ENCODE assay signal across 12 cellular contexts in the genomic region with DNA sequence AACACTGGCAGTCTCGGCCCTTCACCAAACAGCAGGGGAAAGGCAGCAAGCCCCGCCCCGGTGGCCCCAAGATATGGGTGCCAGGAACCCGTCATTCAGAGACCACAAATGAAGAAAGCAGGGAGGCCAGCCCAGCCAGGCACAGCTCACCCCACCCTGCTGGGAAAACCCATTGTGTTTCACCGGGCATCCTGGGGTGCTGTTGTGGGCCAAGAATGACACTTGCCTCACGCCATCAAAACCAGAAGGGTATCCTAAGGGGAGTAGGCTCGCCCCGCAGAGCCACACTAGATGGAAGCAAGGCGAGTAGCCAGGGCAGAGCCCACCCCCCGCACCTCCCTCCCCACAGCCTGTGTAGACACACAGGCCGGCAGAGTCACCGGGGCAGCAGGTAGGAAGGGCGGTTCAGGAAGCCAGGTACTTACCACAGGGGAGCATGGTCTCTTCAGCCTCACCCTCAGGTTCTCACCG.
DNase-seq lines count a peak whose midpoint lies in the region; ATAC-seq and TF ChIP-seq lines count a peak whose summit lies in the region.
"Had no signal": no experiment of that assay in that cellular context is flagged by ENCODE, and none has a peak within 500 bp of the region (broad histone marks: within the 10 kb centered on the region; RNA-seq: fewer than 3 reads in every experiment).

No MANE protein-coding gene starts in this region.

- H3K27ac Mint-ChIP-seq in activated CD8-positive, alpha-beta T cell treated with anti-CD3 and anti-CD28 coated beads for 36 hours, result no peak overlapping the region
- no peak overlapping the region for H3K27ac Mint-ChIP-seq in activated CD8-positive, alpha-beta T cell treated with anti-CD3 and anti-CD28 coated beads, Interleukin-2, amount 10 ng/mL, durations not matched to agents 7 days and 5 days
- no peak overlapping the region for H3K27ac Mint-ChIP-seq in activated B cell treated with CpG ODN at 0.5 μM for 24 hours
- peak overlapping the region; percentile 79 for H3K27ac Mint-ChIP-seq in stimulated activated effector memory CD8-positive, alpha-beta T cell treated with anti-CD3 and anti-CD28 coated beads, Interleukin-12 subunit alpha, Interleukin-12 subunit beta, amount 100 ng/mL, for 72 hours
- no peak overlapping the region for H3K27ac Mint-ChIP-seq in nephron progenitor cell
- no peak overlapping the region for H3K27ac Mint-ChIP-seq in activated T-helper 1 cell treated with anti-CD3 and anti-CD28 coated beads, Interleukin-12 subunit alpha, Interleukin-12 subunit beta, Interleukin-2, Interleukin-4 antibody, amounts not matched to agents 30 ng/mL and 10 ng/mL and 1 ng/mL, durations not matched to agents 14 hours and 24 hours and 36 hours

- POLR2A ChIA-PET in activated CD8-positive, alpha-beta T cell treated with anti-CD3 and anti-CD28 coated beads for 36 hours (lab: Charles Lee), result no interaction called here
- POLR2A ChIA-PET in activated CD8-positive, alpha-beta T cell treated with anti-CD3 and anti-CD28 coated beads, Interleukin-2, amount 10 ng/mL, durations not matched to agents 7 days and 5 days (lab: Charles Lee), result no interaction called here
- POLR2A ChIA-PET in activated B cell treated with CpG ODN at 0.5 μM for 24 hours (lab: Charles Lee), result no interaction called here

- ATAC-seq in activated CD8-positive, alpha-beta T cell treated with anti-CD3 and anti-CD28 coated beads for 36 hours, result peak; percentile 42
- ATAC-seq in activated CD8-positive, alpha-beta T cell treated with anti-CD3 and anti-CD28 coated beads, Interleukin-2, amount 10 ng/mL, durations not matched to agents 7 days and 5 days, result no peak
- ATAC-seq in HG02571 (IDR thresholded peaks at IDR 0.05; ENCODE audit: unreplicated experiment), result peak; percentile 56
- ATAC-seq in activated B cell treated with CpG ODN at 0.5 μM for 24 hours (ENCODE audit: low read depth), result peak; percentile 36
- peak; percentile 89 for ATAC-seq in stimulated activated effector memory CD8-positive, alpha-beta T cell treated with anti-CD3 and anti-CD28 coated beads, Interleukin-12 subunit alpha, Interleukin-12 subunit beta, amount 100 ng/mL, for 72 hours

- DNase-seq in activated CD8-positive, alpha-beta T cell treated with anti-CD3 and anti-CD28 coated beads for 36 hours, result peak; percentile 44
- DNase-seq in activated CD8-positive, alpha-beta T cell treated with anti-CD3 and anti-CD28 coated beads, Interleukin-2, amount 10 ng/mL, durations not matched to agents 7 days and 5 days, result no peak
- no peak for DNase-seq in activated B cell treated with CpG ODN at 0.5 μM for 24 hours
- peak; percentile 26 to 80 for DNase-seq in stimulated activated effector memory CD8-positive, alpha-beta T cell treated with anti-CD3 and anti-CD28 coated beads, Interleukin-12 subunit alpha, Interleukin-12 subunit beta, amount 100 ng/mL, for 72 hours (ENCODE audit: low spot score in 2 of 2)
- DNase-seq in ecto neural progenitor cell (ENCODE audit: low spot score), result no peak
- no peak for DNase-seq in nephron progenitor cell
- no peak for DNase-seq in activated T-helper 1 cell treated with anti-CD3 and anti-CD28 coated beads, Interleukin-12 subunit alpha, Interleukin-12 subunit beta, Interleukin-2, Interleukin-4 antibody, amounts not matched to agents 30 ng/mL and 10 ng/mL and 1 ng/mL, durations not matched to agents 14 hours and 24 hours and 36 hours (ENCODE audit: low spot score)
- DNase-seq: activated T-cell treated with anti-CD3 and anti-CD28 coated beads for 4 hours, DMS 273 treated with DMSO at 0.1 percent for 48 hours, NCI-H2081 treated with DMSO at 0.1 percent for 48 hours, T-helper 9 cell had no signal

- peaks cover 5% of the 10 kb centered on the region for H3K4me1 Mint-ChIP-seq in activated CD8-positive, alpha-beta T cell treated with anti-CD3 and anti-CD28 coated beads for 36 hours (ENCODE audit: low read depth)
- H3K4me1 Mint-ChIP-seq in activated CD8-positive, alpha-beta T cell treated with anti-CD3 and anti-CD28 coated beads, Interleukin-2, amount 10 ng/mL, durations not matched to agents 7 days and 5 days (ENCODE audit: low read depth), result peaks cover 4% of the 10 kb centered on the region
- peaks cover 12% of the 10 kb centered on the region for H3K4me1 Mint-ChIP-seq in activated B cell treated with CpG ODN at 0.5 μM for 24 hours
- peaks cover 22% of the 10 kb centered on the region for H3K4me1 Mint-ChIP-seq in stimulated activated effector memory CD8-positive, alpha-beta T cell treated with anti-CD3 and anti-CD28 coated beads, Interleukin-12 subunit alpha, Interleukin-12 subunit beta, amount 100 ng/mL, for 72 hours
- peaks cover 21% of the 10 kb centered on the region for H3K4me1 Mint-ChIP-seq in nephron progenitor cell
- peaks cover 5% of the 10 kb centered on the region for H3K4me1 Mint-ChIP-seq in activated T-helper 1 cell treated with anti-CD3 and anti-CD28 coated beads, Interleukin-12 subunit alpha, Interleukin-12 subunit beta, Interleukin-2, Interleukin-4 antibody, amounts not matched to agents 30 ng/mL and 10 ng/mL and 1 ng/mL, durations not matched to agents 14 hours and 24 hours and 36 hours (ENCODE audit: low read depth)

- no peak for TF ChIP-seq CTCF in activated CD8-positive, alpha-beta T cell treated with anti-CD3 and anti-CD28 coated beads for 36 hours (IDR thresholded peaks at IDR 0.05)
- no peak for TF ChIP-seq CTCF in activated B cell treated with CpG ODN at 0.5 μM for 24 hours (IDR thresholded peaks at IDR 0.05)
- TF ChIP-seq CTCF in nephron progenitor cell (IDR thresholded peaks at IDR 0.05), result no peak

- H3K4me3 Mint-ChIP-seq in activated CD8-positive, alpha-beta T cell treated with anti-CD3 and anti-CD28 coated beads for 36 hours, result no peak overlapping the region
- H3K4me3 Mint-ChIP-seq in activated CD8-positive, alpha-beta T cell treated with anti-CD3 and anti-CD28 coated beads, Interleukin-2, amount 10 ng/mL, durations not matched to agents 7 days and 5 days, result no peak overlapping the region
- H3K4me3 Mint-ChIP-seq in activated B cell treated with CpG ODN at 0.5 μM for 24 hours (peak overlapping the region; percentile 76), nephron progenitor cell (no peak overlapping the region)
- peak overlapping the region; percentile 70 for H3K4me3 Mint-ChIP-seq in stimulated activated effector memory CD8-positive, alpha-beta T cell treated with anti-CD3 and anti-CD28 coated beads, Interleukin-12 subunit alpha, Interleukin-12 subunit beta, amount 100 ng/mL, for 72 hours
- H3K4me3 Mint-ChIP-seq in activated T-helper 1 cell treated with anti-CD3 and anti-CD28 coated beads, Interleukin-12 subunit alpha, Interleukin-12 subunit beta, Interleukin-2, Interleukin-4 antibody, amounts not matched to agents 30 ng/mL and 10 ng/mL and 1 ng/mL, durations not matched to agents 14 hours and 24 hours and 36 hours, result no peak overlapping the region

- peaks cover 34% of the 10 kb centered on the region for H3K27me3 Mint-ChIP-seq in activated CD8-positive, alpha-beta T cell treated with anti-CD3 and anti-CD28 coated beads for 36 hours
- peaks cover 37% of the 10 kb centered on the region for H3K27me3 Mint-ChIP-seq in activated CD8-positive, alpha-beta T cell treated with anti-CD3 and anti-CD28 coated beads, Interleukin-2, amount 10 ng/mL, durations not matched to agents 7 days and 5 days (ENCODE audit: low read depth)
- H3K27me3 Mint-ChIP-seq in activated B cell treated with CpG ODN at 0.5 μM for 24 hours (peaks cover 16% of the 10 kb centered on the region), nephron progenitor cell (ENCODE audit: low read depth, poor library complexity) (peaks cover 30% of the 10 kb centered on the region)
- H3K27me3 Mint-ChIP-seq in activated T-helper 1 cell treated with anti-CD3 and anti-CD28 coated beads, Interleukin-12 subunit alpha, Interleukin-12 subunit beta, Interleukin-2, Interleukin-4 antibody, amounts not matched to agents 30 ng/mL and 10 ng/mL and 1 ng/mL, durations not matched to agents 14 hours and 24 hours and 36 hours (ENCODE audit: insufficient read depth), result peaks cover 37% of the 10 kb centered on the region

- H3K36me3 Mint-ChIP-seq in activated CD8-positive, alpha-beta T cell treated with anti-CD3 and anti-CD28 coated beads for 36 hours (ENCODE audit: low read depth), result no peaks in the 10 kb centered on the region
- H3K36me3 Mint-ChIP-seq in activated CD8-positive, alpha-beta T cell treated with anti-CD3 and anti-CD28 coated beads, Interleukin-2, amount 10 ng/mL, durations not matched to agents 7 days and 5 days (ENCODE audit: low read depth), result no peaks in the 10 kb centered on the region
- H3K36me3 Mint-ChIP-seq in activated B cell treated with CpG ODN at 0.5 μM for 24 hours (ENCODE audit: low read depth), result no peaks in the 10 kb centered on the region
- peaks cover 4% of the 10 kb centered on the region for H3K36me3 Mint-ChIP-seq in stimulated activated effector memory CD8-positive, alpha-beta T cell treated with anti-CD3 and anti-CD28 coated beads, Interleukin-12 subunit alpha, Interleukin-12 subunit beta, amount 100 ng/mL, for 72 hours
- peaks cover 3% of the 10 kb centered on the region for H3K36me3 Mint-ChIP-seq in nephron progenitor cell (ENCODE audit: low read depth)
- no peaks in the 10 kb centered on the region for H3K36me3 Mint-ChIP-seq in activated T-helper 1 cell treated with anti-CD3 and anti-CD28 coated beads, Interleukin-12 subunit alpha, Interleukin-12 subunit beta, Interleukin-2, Interleukin-4 antibody, amounts not matched to agents 30 ng/mL and 10 ng/mL and 1 ng/mL, durations not matched to agents 14 hours and 24 hours and 36 hours (ENCODE audit: low read depth)

- CTCF ChIA-PET in activated CD8-positive, alpha-beta T cell treated with anti-CD3 and anti-CD28 coated beads for 36 hours (lab: Charles Lee), result interaction anchor here (1.4 to 2.8 kb wide), 9 partner anchors 10 to 536 kb away, joined by 4 to 38 read pairs (median 13); no protein-coding TSS in a partner anchor
- CTCF ChIA-PET in activated CD8-positive, alpha-beta T cell treated with anti-CD3 and anti-CD28 coated beads, Interleukin-2, amount 10 ng/mL, durations not matched to agents 7 days and 5 days (lab: Charles Lee), result interaction anchor here (1.0 to 5.2 kb wide), 8 partner anchors 13 to 541 kb away, joined by 3 to 41 read pairs (median 3); no protein-coding TSS in a partner anchor
- CTCF ChIA-PET in activated B cell treated with CpG ODN at 0.5 μM for 24 hours (lab: Charles Lee), result interaction anchor here (1.0 to 3.0 kb wide), 4 partner anchors 8 to 537 kb away, joined by 3 to 32 read pairs (median 10); no protein-coding TSS in a partner anchor

- intact Hi-C loops in activated CD8-positive, alpha-beta T cell treated with anti-CD3 and anti-CD28 coated beads for 36 hours (cut with micrococcal nuclease), result loop anchor here (5.0 kb wide), 1 partner anchor 543 kb away; no protein-coding TSS in a partner anchor
- intact Hi-C loops in activated B cell treated with CpG ODN at 0.5 μM for 24 hours (cut with micrococcal nuclease), result loop anchor here (2.0 kb wide), 3 partner anchors 65 to 545 kb away; no protein-coding TSS in a partner anchor
- intact Hi-C loops in activated T-helper 1 cell treated with anti-CD3 and anti-CD28 coated beads, Interleukin-12 subunit alpha, Interleukin-12 subunit beta, Interleukin-2, Interleukin-4 antibody, amounts not matched to agents 30 ng/mL and 10 ng/mL and 1 ng/mL, durations not matched to agents 14 hours and 24 hours and 36 hours (cut with micrococcal nuclease), result no loop called here

- H3K9me3 Mint-ChIP-seq in activated CD8-positive, alpha-beta T cell treated with anti-CD3 and anti-CD28 coated beads for 36 hours, result no peaks in the 10 kb centered on the region
- H3K9me3 Mint-ChIP-seq in activated CD8-positive, alpha-beta T cell treated with anti-CD3 and anti-CD28 coated beads, Interleukin-2, amount 10 ng/mL, durations not matched to agents 7 days and 5 days (ENCODE audit: insufficient read depth), result no peaks in the 10 kb centered on the region
- H3K9me3 Mint-ChIP-seq in activated B cell treated with CpG ODN at 0.5 μM for 24 hours, result no peaks in the 10 kb centered on the region
- H3K9me3 Mint-ChIP-seq in stimulated activated effector memory CD8-positive, alpha-beta T cell treated with anti-CD3 and anti-CD28 coated beads, Interleukin-12 subunit alpha, Interleukin-12 subunit beta, amount 100 ng/mL, for 72 hours, result no peaks in the 10 kb centered on the region
- no peaks in the 10 kb centered on the region for H3K9me3 Mint-ChIP-seq in nephron progenitor cell
- H3K9me3 Mint-ChIP-seq in activated T-helper 1 cell treated with anti-CD3 and anti-CD28 coated beads, Interleukin-12 subunit alpha, Interleukin-12 subunit beta, Interleukin-2, Interleukin-4 antibody, amounts not matched to agents 30 ng/mL and 10 ng/mL and 1 ng/mL, durations not matched to agents 14 hours and 24 hours and 36 hours, result no peaks in the 10 kb centered on the region

Comparison
In these comparisons a context has a peak if more than half of its experiments do, and no peak if none do; other contexts are left out.
1. DNase-seq: peak in activated CD8-positive, alpha-beta T cell treated with anti-CD3 and anti-CD28 coated beads for 36 hours (single experiment) and stimulated activated effector memory CD8-positive, alpha-beta T cell treated with anti-CD3 and anti-CD28 coated beads, Interleukin-12 subunit alpha, Interleukin-12 subunit beta, amount 100 ng/mL, for 72 hours (2 of 2); none in activated CD8-positive, alpha-beta T cell treated with anti-CD3 and anti-CD28 coated beads, Interleukin-2, amount 10 ng/mL, durations not matched to agents 7 days and 5 days (single experiment), activated B cell treated with CpG ODN at 0.5 μM for 24 hours (single experiment), ecto neural progenitor cell (single experiment), nephron progenitor cell (single experiment) and activated T-helper 1 cell treated with anti-CD3 and anti-CD28 coated beads, Interleukin-12 subunit alpha, Interleukin-12 subunit beta, Interleukin-2, Interleukin-4 antibody, amounts not matched to agents 30 ng/mL and 10 ng/mL and 1 ng/mL, durations not matched to agents 14 hours and 24 hours and 36 hours (single experiment).
2. H3K4me3 Mint-ChIP-seq: peak in activated B cell treated with CpG ODN at 0.5 μM for 24 hours (single experiment) and stimulated activated effector memory CD8-positive, alpha-beta T cell treated with anti-CD3 and anti-CD28 coated beads, Interleukin-12 subunit alpha, Interleukin-12 subunit beta, amount 100 ng/mL, for 72 hours (single experiment); none in activated CD8-positive, alpha-beta T cell treated with anti-CD3 and anti-CD28 coated beads for 36 hours (single experiment), activated CD8-positive, alpha-beta T cell treated with anti-CD3 and anti-CD28 coated beads, Interleukin-2, amount 10 ng/mL, durations not matched to agents 7 days and 5 days (single experiment), nephron progenitor cell (single experiment) and activated T-helper 1 cell treated with anti-CD3 and anti-CD28 coated beads, Interleukin-12 subunit alpha, Interleukin-12 subunit beta, Interleukin-2, Interleukin-4 antibody, amounts not matched to agents 30 ng/mL and 10 ng/mL and 1 ng/mL, durations not matched to agents 14 hours and 24 hours and 36 hours (single experiment).